Comparison of ENCODE assay signal across 8 cellular contexts in the genomic region with DNA sequence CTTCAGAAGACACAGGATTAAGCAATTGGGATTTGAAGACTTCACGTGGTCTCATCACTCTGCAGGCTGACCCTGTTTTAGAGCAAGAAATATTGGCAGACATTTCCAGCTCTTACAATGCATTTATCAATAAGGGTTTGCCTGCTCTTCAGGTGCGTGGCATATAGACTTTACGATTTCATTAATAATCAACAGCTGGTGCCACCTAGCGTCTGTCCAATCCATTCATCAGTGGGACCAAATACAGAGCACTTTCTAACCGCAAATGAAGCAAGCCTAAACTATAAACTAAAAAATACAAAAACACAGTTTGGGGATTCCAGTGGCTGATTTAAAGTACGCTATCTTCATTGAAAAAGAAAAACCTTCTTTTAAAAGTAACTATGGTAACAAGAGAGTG.
DNase-seq lines count a peak whose midpoint lies in the region; ATAC-seq and TF ChIP-seq lines count a peak whose summit lies in the region.

No MANE protein-coding gene starts in this region.

- no peaks in the 10 kb centered on the region for H3K27me3 Mint-ChIP-seq in brain

- H3K4me1 Mint-ChIP-seq in brain: peaks cover 35% of the 10 kb centered on the region

- H3K27ac Mint-ChIP-seq in brain: no peak overlapping the region

- DNase-seq in Daoy (ENCODE audit: low read depth) (peak; percentile 2), KBM-7 (peak; percentile 6), midbrain (lab: John Stamatoyannopoulos, UW) (peak; percentile 62), erythroblast (lab: John Stamatoyannopoulos, UW) (no peak)
- DNase-seq in activated naive CD4-positive, alpha-beta T cell treated with anti-CD3 and anti-CD28 coated beads, Interleukin-2, amount 50 U/mL, for 16 hours: no peak
- no peak for DNase-seq in activated CD4-positive, alpha-beta T cell treated with anti-CD3 and anti-CD28 coated beads, Interleukin-2, amount 50 U/mL, for 1 hour

- ATAC-seq in HG03175 (IDR thresholded peaks at IDR 0.05; ENCODE audit: unreplicated experiment): no peak

- no peaks in the 10 kb centered on the region for H3K36me3 Mint-ChIP-seq in brain

- in situ Hi-C loops in KBM-7 (cut with MboI; ENCODE audit: low pct_unique_long_range_greater_than_20kb, low sequenced_read_pairs): no loop called here

- peak overlapping the region in 2 of 5 experiments; percentile 36 to 60 for H3K4me3 Mint-ChIP-seq in brain

- no peak for TF ChIP-seq POLR2A in erythroblast (IDR thresholded peaks at IDR 0.05; ENCODE audit: low read length)

- no peaks in the 10 kb centered on the region for H3K9me3 Mint-ChIP-seq in brain

- TF ChIP-seq CTCF in brain (conservative IDR thresholded peaks at IDR 0.05): peak; percentile 76 to 77

Comparison
In these comparisons a context has a peak if more than half of its experiments do, and no peak if none do; other contexts are left out.
1. DNase-seq: peak in Daoy (single experiment), KBM-7 (single experiment) and midbrain (single experiment); none in activated naive CD4-positive, alpha-beta T cell treated with anti-CD3 and anti-CD28 coated beads, Interleukin-2, amount 50 U/mL, for 16 hours (single experiment), activated CD4-positive, alpha-beta T cell treated with anti-CD3 and anti-CD28 coated beads, Interleukin-2, amount 50 U/mL, for 1 hour (single experiment) and erythroblast (0 of 2).